Comparison of ENCODE assay signal across 8 cellular contexts in genomic region chr5:176541338-176542134, GRCh38. TPM values are rescaled to one million over a fixed set of nuclear protein-coding genes. Genes with fewer than 3 reads are reported as not detected.
A peak's percentile ranks its signal among the peaks of the same experiment; 100 is the strongest.
DNase-seq lines count a peak whose midpoint lies in the region; TF ChIP-seq lines count a peak whose summit lies in the region.

No MANE protein-coding gene starts in this region.

- POLR2A ChIA-PET in activated CD4-positive, alpha-beta T cell treated with anti-CD3 and anti-CD28 coated beads, Interleukin-2, amount 10 ng/mL, durations not matched to agents 7 days and 5 days (lab: Charles Lee), result interaction anchor here (0.6 kb wide), 1 partner anchor 894 kb away, joined by 3 read pairs; no protein-coding TSS in a partner anchor

- no peaks in the 10 kb centered on the region for H3K27me3 Mint-ChIP-seq in activated CD4-positive, alpha-beta T cell treated with anti-CD3 and anti-CD28 coated beads, Interleukin-2, amount 10 ng/mL, durations not matched to agents 7 days and 5 days
- peaks cover 17% of the 10 kb centered on the region for H3K27me3 Mint-ChIP-seq in nephron progenitor cell (ENCODE audit: low read depth, poor library complexity)

- peaks cover 10% of the 10 kb centered on the region for H3K36me3 Mint-ChIP-seq in activated CD4-positive, alpha-beta T cell treated with anti-CD3 and anti-CD28 coated beads, Interleukin-2, amount 10 ng/mL, durations not matched to agents 7 days and 5 days (ENCODE audit: low read depth)
- no peaks in the 10 kb centered on the region for H3K36me3 Mint-ChIP-seq in nephron progenitor cell (ENCODE audit: low read depth)

- CTCF ChIA-PET in activated CD4-positive, alpha-beta T cell treated with anti-CD3 and anti-CD28 coated beads, Interleukin-2, amount 10 ng/mL, durations not matched to agents 7 days and 5 days (lab: Charles Lee), result interaction anchor here (0.5 to 2.9 kb wide), 6 partner anchors 13 to 179 kb away, joined by 3 to 7 read pairs (median 4); partner anchors contain the start of gene CLTB

- in situ Hi-C loops in G401 (cut with HindIII; ENCODE audit: low sequenced_read_pairs), result no loop called here

- H3K4me1 Mint-ChIP-seq in activated CD4-positive, alpha-beta T cell treated with anti-CD3 and anti-CD28 coated beads, Interleukin-2, amount 10 ng/mL, durations not matched to agents 7 days and 5 days, result peaks cover 65% of the 10 kb centered on the region
- peaks cover 61% of the 10 kb centered on the region for H3K4me1 Mint-ChIP-seq in nephron progenitor cell

- H3K9me3 Mint-ChIP-seq in activated CD4-positive, alpha-beta T cell treated with anti-CD3 and anti-CD28 coated beads, Interleukin-2, amount 10 ng/mL, durations not matched to agents 7 days and 5 days, result no peaks in the 10 kb centered on the region
- H3K9me3 Mint-ChIP-seq in nephron progenitor cell, result no peaks in the 10 kb centered on the region

- peak overlapping the region; percentile 93 for H3K27ac Mint-ChIP-seq in activated CD4-positive, alpha-beta T cell treated with anti-CD3 and anti-CD28 coated beads, Interleukin-2, amount 10 ng/mL, durations not matched to agents 7 days and 5 days
- H3K27ac Mint-ChIP-seq in nephron progenitor cell, result no peak overlapping the region

- DNase-seq in G401 (ENCODE audit: low spot score), result peak; percentile 33
- DNase-seq in MV-4-11 (lab: John Stamatoyannopoulos, UW), result peak; percentile 46
- peak; percentile 82 for DNase-seq in activated CD4-positive, alpha-beta T cell treated with anti-CD3 and anti-CD28 coated beads, Interleukin-2, amount 10 ng/mL, durations not matched to agents 7 days and 5 days
- DNase-seq in erythroblast (lab: John Stamatoyannopoulos, UW), result peak; percentile 32 to 54
- peak; percentile 60 for DNase-seq in nephron progenitor cell
- no peak for DNase-seq in 8988T
- DNase-seq in NCI-H1105 treated with DMSO at 0.1 percent for 48 hours (lab: John Stamatoyannopoulos, UW), result no peak
- DNase-seq in anterior cingulate cortex (lab: John Stamatoyannopoulos, UW), result no peak

- no peak for TF ChIP-seq CTCF in nephron progenitor cell (IDR thresholded peaks at IDR 0.05)

- no peak for TF ChIP-seq POLR2A in erythroblast (IDR thresholded peaks at IDR 0.05; ENCODE audit: low read length)

- H3K4me3 Mint-ChIP-seq in activated CD4-positive, alpha-beta T cell treated with anti-CD3 and anti-CD28 coated beads, Interleukin-2, amount 10 ng/mL, durations not matched to agents 7 days and 5 days, result peak overlapping the region; percentile 89
- H3K4me3 Mint-ChIP-seq in nephron progenitor cell, result peak overlapping the region; percentile 81

RNA-seq across cellular contexts. Expression of gene RNF44, which starts 4.3 kb away (rescaled TPM):
- 4.0 and 6.7 TPM in 2 replicates for total RNA-seq in G401 (2014; rRNA removed; shearing (Covaris generic))
- total RNA-seq in activated CD4-positive, alpha-beta T cell treated with anti-CD3 and anti-CD28 coated beads, Interleukin-2, amount 10 ng/mL, durations not matched to agents 7 days and 5 days, result 100 to 1,000 TPM; 137 TPM

RNA-seq across cellular contexts. Expression of gene CDHR2, which starts 7.6 kb away (rescaled TPM):
- not detected in 2 replicates for total RNA-seq in G401 (2014; rRNA removed; shearing (Covaris generic))
- total RNA-seq in activated CD4-positive, alpha-beta T cell treated with anti-CD3 and anti-CD28 coated beads, Interleukin-2, amount 10 ng/mL, durations not matched to agents 7 days and 5 days, result 1 to 10 TPM; 1.3 to 2.4 TPM

Comparison
In these comparisons a context has a peak if more than half of its experiments do, and no peak if none do; other contexts are left out.
1. DNase-seq: peak in G401 (single experiment), MV-4-11 (single experiment), activated CD4-positive, alpha-beta T cell treated with anti-CD3 and anti-CD28 coated beads, Interleukin-2, amount 10 ng/mL, durations not matched to agents 7 days and 5 days (single experiment), erythroblast (2 of 2) and nephron progenitor cell (single experiment); none in 8988T (single experiment), NCI-H1105 treated with DMSO at 0.1 percent for 48 hours (single experiment) and anterior cingulate cortex (0 of 58).
2. RNA of gene RNF44, which starts 4.3 kb away (total RNA-seq): 137 TPM in activated CD4-positive, alpha-beta T cell treated with anti-CD3 and anti-CD28 coated beads, Interleukin-2, amount 10 ng/mL, durations not matched to agents 7 days and 5 days; 4.0 to 6.7 TPM in G401; every median in the first group is over 10 times any median in the second.